Comparison of ENCODE assay signal across 12 cellular contexts in genomic region chr2:45908316-45909150, GRCh38.
"Had no signal": no experiment of that assay in that cellular context is flagged by ENCODE, and none has a peak within 500 bp of the region (broad histone marks: within the 10 kb centered on the region; RNA-seq: fewer than 3 reads in every experiment).

No MANE protein-coding gene starts in this region.

- H3K9me3 ChIP-seq: left lung, mucosa of descending colon, pancreas, thyroid gland had no signal

- H3K27ac Mint-ChIP-seq: activated naive CD4-positive, alpha-beta T cell treated with anti-CD3 and anti-CD28 coated beads for 36 hours; activated T-helper 2 cell treated with anti-CD3 and anti-CD28 coated beads, Interferon-gamma antibody, Interleukin-2, Interleukin-4, amounts not matched to agents 10 μg/mL and 5 μg/mL and 100 μg/mL, durations not matched to agents 14 hours and 24 hours and 36 hours; naive thymus-derived CD8-positive, alpha-beta T cell had no signal

- H3K27ac ChIP-seq: hepatocyte had no signal

- H3K27me3 ChIP-seq: hepatocyte, left lung, pancreas, thyroid gland had no signal

- H3K36me3 ChIP-seq: left lung, pancreas, thyroid gland had no signal

- H3K4me3 Mint-ChIP-seq: activated naive CD4-positive, alpha-beta T cell treated with anti-CD3 and anti-CD28 coated beads for 36 hours; naive thymus-derived CD8-positive, alpha-beta T cell had no signal

- DNase-seq: activated naive CD4-positive, alpha-beta T cell treated with anti-CD3 and anti-CD28 coated beads for 36 hours; kidney; left lung; mucosa of descending colon; naive thymus-derived CD8-positive, alpha-beta T cell; pancreas; stimulated activated CD4-positive, alpha-beta T cell treated with anti-CD3 and anti-CD28 coated beads, Interleukin-12 subunit alpha, Interleukin-12 subunit beta, amount 100 ng/mL, for 4 hours; stimulated activated CD4-positive, alpha-beta T cell treated with anti-CD3 and anti-CD28 coated beads, Interleukin-2, amount 100 ng/mL, for 24 hours; thyroid gland had no signal

- H3K27me3 Mint-ChIP-seq: naive thymus-derived CD8-positive, alpha-beta T cell had no signal

- H3K9me3 Mint-ChIP-seq: activated naive CD4-positive, alpha-beta T cell treated with anti-CD3 and anti-CD28 coated beads for 36 hours; activated T-helper 2 cell treated with anti-CD3 and anti-CD28 coated beads, Interferon-gamma antibody, Interleukin-2, Interleukin-4, amounts not matched to agents 10 μg/mL and 5 μg/mL and 100 μg/mL, durations not matched to agents 14 hours and 24 hours and 36 hours; naive thymus-derived CD8-positive, alpha-beta T cell had no signal

- H3K4me3 ChIP-seq: hepatocyte, left lung, mucosa of descending colon, pancreas, thyroid gland had no signal

- ATAC-seq: activated CD4-positive, CD25-positive, alpha-beta regulatory T cell treated with anti-CD3 and anti-CD28 coated beads, Interleukin-2, amount 50 U/mL, for 24 hours; naive thymus-derived CD8-positive, alpha-beta T cell had no signal

- H3K36me3 Mint-ChIP-seq: naive thymus-derived CD8-positive, alpha-beta T cell had no signal
